Comparison of ENCODE assay signal across 21 cellular contexts in genomic region chr10:28246023-28246422, GRCh38.
"Had no signal": no experiment of that assay in that cellular context is flagged by ENCODE, and none has a peak within 500 bp of the region (broad histone marks: within the 10 kb centered on the region; RNA-seq: fewer than 3 reads in every experiment).

No MANE protein-coding gene starts in this region.

- H3K4me3 Mint-ChIP-seq: effector memory CD8-positive, alpha-beta T cell; naive B cell; nephron; stimulated activated naive B cell treated with anti-CD40 and anti-IgM and Interleukin-4, amounts not matched to agents 10 μg/mL and 1 μg/mL and 100 μg/mL, for 72 hours had no signal

- H3K4me3 ChIP-seq: hepatocyte, prostate gland, spleen, suprapubic skin, thyroid gland, upper lobe of left lung, uterus had no signal

- H3K4me1 Mint-ChIP-seq: nephron had no signal

- H3K27me3 Mint-ChIP-seq: effector memory CD8-positive, alpha-beta T cell had no signal

- H3K36me3 ChIP-seq: prostate gland, spleen, suprapubic skin, thyroid gland, upper lobe of left lung, uterus had no signal

- H3K27ac ChIP-seq: foreskin keratinocyte, hepatocyte, parathyroid adenoma, prostate gland, spleen, suprapubic skin, thyroid gland, upper lobe of left lung, uterus had no signal

- H3K9me3 ChIP-seq: prostate gland, suprapubic skin, thyroid gland, upper lobe of left lung, uterus had no signal

- FAIRE-seq: kidney had no signal

- DNase-seq: effector memory CD8-positive, alpha-beta T cell; foreskin keratinocyte; kidney; mesendoderm; naive B cell; occipital lobe; retina; spleen; stimulated activated CD4-positive, alpha-beta T cell treated with anti-CD3 and anti-CD28 coated beads, Interleukin-15, amount 100 ng/mL, for 24 hours; stimulated activated CD4-positive, alpha-beta T cell treated with anti-CD3 and anti-CD28 coated beads, Interleukin-1b, Interleukin-23, amount 100 ng/mL, for 48 hours; stimulated activated CD4-positive, alpha-beta T cell treated with anti-CD3 and anti-CD28 coated beads, Interleukin-4, amount 100 ng/mL, for 4 hours; stimulated activated naive B cell treated with anti-CD40 and anti-IgM and Interleukin-4, amounts not matched to agents 10 μg/mL and 1 μg/mL and 100 μg/mL, for 72 hours; thyroid gland; upper lobe of left lung; uterus had no signal

- H3K27me3 ChIP-seq: foreskin keratinocyte, hepatocyte, spleen, suprapubic skin, thyroid gland, upper lobe of left lung, uterus had no signal

- H3K27ac Mint-ChIP-seq: effector memory CD8-positive, alpha-beta T cell; naive B cell; nephron; stimulated activated naive B cell treated with anti-CD40 and anti-IgM and Interleukin-4, amounts not matched to agents 10 μg/mL and 1 μg/mL and 100 μg/mL, for 72 hours had no signal

- H3K9me3 Mint-ChIP-seq: effector memory CD8-positive, alpha-beta T cell had no signal

- H3K4me1 ChIP-seq: parathyroid adenoma, prostate gland, thyroid gland, uterus had no signal

- ATAC-seq: effector memory CD8-positive, alpha-beta T cell; foreskin keratinocyte; sciatic nerve; stimulated activated naive B cell treated with anti-CD40 and anti-IgM and Interleukin-4, amounts not matched to agents 10 μg/mL and 1 μg/mL and 100 μg/mL, for 72 hours had no signal
